In the genomic region with DNA sequence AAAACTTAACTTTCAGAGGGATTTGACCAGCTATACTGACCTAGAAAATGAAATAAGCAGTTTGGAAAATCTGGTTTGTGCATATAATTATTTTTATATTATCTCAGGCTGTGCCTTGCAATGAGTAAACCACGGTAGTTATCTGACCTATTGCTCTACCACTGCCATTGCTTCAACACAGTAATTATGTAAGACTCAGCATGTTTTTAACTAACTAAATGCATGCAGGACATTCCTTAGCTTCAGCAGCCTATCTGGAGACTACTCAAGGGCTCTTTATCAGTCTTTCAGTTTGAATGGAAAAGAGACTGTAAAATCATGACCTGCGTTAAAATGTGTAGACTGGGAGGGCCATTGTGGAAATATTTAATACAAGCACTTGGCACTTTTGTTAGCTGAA, we compare ENCODE assay signal across 25 cellular contexts.
"Had no signal": no experiment of that assay in that cellular context is flagged by ENCODE, and none has a peak within 500 bp of the region (broad histone marks: within the 10 kb centered on the region; RNA-seq: fewer than 3 reads in every experiment).

No MANE protein-coding gene starts in this region.

- H3K4me3 Mint-ChIP-seq: activated CD8-positive, alpha-beta T cell treated with anti-CD3 and anti-CD28 coated beads for 36 hours; activated naive CD8-positive, alpha-beta T cell treated with anti-CD3 and anti-CD28 coated beads for 36 hours; activated T-helper 17 cell treated with anti-CD3 and anti-CD28 coated beads, Interleukin-2, amount 50 U/mL, for 72 hours; naive B cell; neural progenitor cell; stimulated activated memory B cell treated with anti-CD40 and anti-IgM and Interleukin-4, amounts not matched to agents 10 μg/mL and 1 μg/mL and 100 μg/mL, for 72 hours; T-cell had no signal

- H3K9ac ChIP-seq: neural progenitor cell had no signal

- H3K9me3 ChIP-seq: body of pancreas, mucosa of descending colon, ovary, testis, upper lobe of left lung had no signal

- H3K27ac ChIP-seq: body of pancreas, coronary artery, neural progenitor cell, ovary, sigmoid colon, SK-N-MC, spleen, testis, upper lobe of left lung had no signal

- H3K36me3 ChIP-seq: neural progenitor cell, ovary, sigmoid colon, spleen, upper lobe of left lung had no signal

- H3K9me3 Mint-ChIP-seq: activated T-helper 17 cell treated with anti-CD3 and anti-CD28 coated beads, Interleukin-2, amount 50 U/mL, for 72 hours; stimulated activated memory B cell treated with anti-CD40 and anti-IgM and Interleukin-4, amounts not matched to agents 10 μg/mL and 1 μg/mL and 100 μg/mL, for 72 hours had no signal

- ATAC-seq: activated CD8-positive, alpha-beta T cell treated with anti-CD3 and anti-CD28 coated beads for 36 hours; activated T-helper 17 cell treated with anti-CD3 and anti-CD28 coated beads, Interleukin-2, amount 50 U/mL, for 72 hours; body of pancreas; mucosa of descending colon; stimulated activated memory B cell treated with anti-CD40 and anti-IgM and Interleukin-4, amounts not matched to agents 10 μg/mL and 1 μg/mL and 100 μg/mL, for 72 hours; T-cell had no signal

- H3K4me1 Mint-ChIP-seq: activated naive CD8-positive, alpha-beta T cell treated with anti-CD3 and anti-CD28 coated beads for 36 hours; activated T-helper 17 cell treated with anti-CD3 and anti-CD28 coated beads, Interleukin-2, amount 50 U/mL, for 72 hours; naive B cell; neural progenitor cell; stimulated activated memory B cell treated with anti-CD40 and anti-IgM and Interleukin-4, amounts not matched to agents 10 μg/mL and 1 μg/mL and 100 μg/mL, for 72 hours; T-cell had no signal

- H3K4me2 ChIP-seq: neural progenitor cell had no signal

- H2AFZ ChIP-seq: neural progenitor cell had no signal

- H3K4me1 ChIP-seq: neural progenitor cell, sigmoid colon, testis, upper lobe of left lung had no signal

- H3K36me3 Mint-ChIP-seq: activated naive CD8-positive, alpha-beta T cell treated with anti-CD3 and anti-CD28 coated beads for 36 hours; neural progenitor cell; stimulated activated memory B cell treated with anti-CD40 and anti-IgM and Interleukin-4, amounts not matched to agents 10 μg/mL and 1 μg/mL and 100 μg/mL, for 72 hours; T-cell had no signal

- H3K27ac Mint-ChIP-seq: activated CD8-positive, alpha-beta T cell treated with anti-CD3 and anti-CD28 coated beads for 36 hours; activated naive CD8-positive, alpha-beta T cell treated with anti-CD3 and anti-CD28 coated beads for 36 hours; activated T-helper 17 cell treated with anti-CD3 and anti-CD28 coated beads, Interleukin-2, amount 50 U/mL, for 72 hours; naive B cell; neural progenitor cell; stimulated activated memory B cell treated with anti-CD40 and anti-IgM and Interleukin-4, amounts not matched to agents 10 μg/mL and 1 μg/mL and 100 μg/mL, for 72 hours; T-cell had no signal

- H3K27me3 ChIP-seq: body of pancreas, neural progenitor cell, ovary, sigmoid colon, spleen, testis, upper lobe of left lung had no signal

- DNase-seq: activated CD4-positive, alpha-beta T cell treated with anti-CD3 and anti-CD28 coated beads for 48 hours; activated CD4-positive, CD25-positive, alpha-beta regulatory T cell; activated CD8-positive, alpha-beta T cell treated with anti-CD3 and anti-CD28 coated beads for 36 hours; activated naive CD4-positive, alpha-beta T cell; activated naive CD8-positive, alpha-beta T cell treated with anti-CD3 and anti-CD28 coated beads for 36 hours; activated T-cell treated with anti-CD3 and anti-CD28 coated beads, Interleukin-2, amount 50 U/mL, for 1 hour; body of pancreas; central memory CD4-positive, alpha-beta T cell; foreskin melanocyte; glutamatergic neuron; hypothalamus; mucosa of descending colon; naive B cell; ovary; sigmoid colon; spleen; stimulated activated CD4-positive, alpha-beta T cell treated with anti-CD3 and anti-CD28 coated beads, Interleukin-4, amount 100 ng/mL, for 4 hours; T-cell; testis; upper lobe of left lung had no signal

- H3K4me3 ChIP-seq: body of pancreas, coronary artery, mucosa of descending colon, neural progenitor cell, ovary, sigmoid colon, SK-N-MC, spleen, testis, upper lobe of left lung had no signal
